Comparison of ENCODE assay signal across 14 cellular contexts in the genomic region with DNA sequence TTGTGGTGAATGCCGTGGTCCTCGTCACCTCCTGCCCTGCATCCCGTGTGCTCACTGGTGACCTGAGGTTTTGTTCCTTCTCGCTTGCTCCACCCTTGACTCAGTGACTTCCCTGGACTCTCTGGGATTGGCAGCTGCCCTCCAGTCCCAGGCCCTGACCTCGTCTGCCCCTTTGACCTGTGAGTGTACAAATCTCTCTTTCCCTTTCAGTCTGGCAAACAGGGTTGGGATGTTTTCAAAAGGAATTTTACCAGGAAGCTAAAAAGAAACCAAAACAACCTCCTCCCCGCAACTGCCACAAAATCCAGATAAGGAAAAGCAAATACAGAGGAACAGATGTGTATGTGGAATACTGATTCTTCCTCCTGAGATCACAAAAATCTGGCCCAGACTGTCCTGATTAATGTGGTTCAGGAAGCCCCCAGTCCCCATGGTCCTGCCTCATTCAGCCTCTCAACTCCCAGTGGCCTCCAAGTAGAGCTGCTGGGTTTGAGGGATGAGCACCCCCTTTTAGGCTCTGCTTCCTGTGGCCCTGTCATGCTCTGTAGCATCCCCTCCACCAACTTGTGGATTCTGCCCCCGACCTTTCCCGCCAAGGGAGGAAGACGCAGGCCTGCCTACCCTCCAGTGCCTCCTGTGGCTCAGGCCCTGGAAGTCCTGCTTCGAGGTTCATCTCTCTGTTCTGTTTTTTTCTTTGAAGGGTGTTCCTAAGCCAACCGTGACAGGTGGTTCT. TPM values are rescaled to one million over a fixed set of nuclear protein-coding genes. Genes with fewer than 3 reads are reported as not detected.
DNase-seq lines count a peak whose midpoint lies in the region; TF ChIP-seq lines count a peak whose summit lies in the region.
"Had no signal": no experiment of that assay in that cellular context is flagged by ENCODE, and none has a peak within 500 bp of the region (broad histone marks: within the 10 kb centered on the region; RNA-seq: fewer than 3 reads in every experiment).

No MANE protein-coding gene starts in this region.

- no peaks in the 10 kb centered on the region for H3K9me3 Mint-ChIP-seq in chondrocyte (ENCODE audit: low read depth)
- H3K9me3 Mint-ChIP-seq: CD4-positive, alpha-beta T cell had no signal

- H3K79me2 ChIP-seq in MM.1S (ENCODE audit: low read length) = no peaks in the 10 kb centered on the region
- no peaks in the 10 kb centered on the region for H3K79me2 ChIP-seq in Karpas-422 (ENCODE audit: low read length)

- TF ChIP-seq CTCF in LNCaP clone FGC (IDR thresholded peaks at IDR 0.05; ENCODE audit: control insufficient read depth, extremely low read depth, insufficient read depth) (no peak), chondrocyte (IDR thresholded peaks at IDR 0.05) (no peak), spleen (IDR thresholded peaks at IDR 0.05 in 8 of 11, conservative IDR thresholded peaks at IDR 0.05 in 3 of 11) (no peak), MM.1S (IDR thresholded peaks at IDR 0.05; ENCODE audit: low read length) (no peak)

- no peaks in the 10 kb centered on the region for H4K20me1 ChIP-seq in MM.1S (ENCODE audit: insufficient read depth, low read length)
- no peaks in the 10 kb centered on the region for H4K20me1 ChIP-seq in Karpas-422 (ENCODE audit: insufficient read depth, low read depth, low read length)

- H3K9me3 ChIP-seq in spleen (no peaks in the 10 kb centered on the region), MM.1S (replicated peaks; ENCODE audit: insufficient read depth, low read length) (no peaks in the 10 kb centered on the region), Karpas-422 (ENCODE audit: low read length) (no peaks in the 10 kb centered on the region)
- H3K9me3 ChIP-seq: breast epithelium, neutrophil had no signal

- H3K27me3 Mint-ChIP-seq in chondrocyte (ENCODE audit: low read depth) = no peaks in the 10 kb centered on the region

- no peak overlapping the region for H3K4me3 ChIP-seq in LNCaP clone FGC (ENCODE audit: low read depth, low read length)
- H3K4me3 ChIP-seq in spleen = no peak overlapping the region
- H3K4me3 ChIP-seq in MM.1S (ENCODE audit: low read length) = no peak overlapping the region
- no peak overlapping the region for H3K4me3 ChIP-seq in Karpas-422 (ENCODE audit: low read length)
- H3K4me3 ChIP-seq: breast epithelium had no signal

- H3K27me3 ChIP-seq in spleen (replicated peaks in 1 of 7) (peaks cover 0 to 23% (median 0%) of the 10 kb centered on the region in 7 donors), MM.1S (replicated peaks; ENCODE audit: insufficient read depth, low read length) (peaks cover under 1% of the 10 kb centered on the region; the same call in 1 of the 2 replicates), Karpas-422 (ENCODE audit: low read length) (no peaks in the 10 kb centered on the region)
- H3K27me3 ChIP-seq: breast epithelium had no signal

- peak overlapping the region in 7 of 8 donors; percentile 65 to 80 (median 76) for H3K27ac ChIP-seq in spleen
- H3K27ac ChIP-seq in MM.1S (ENCODE audit: low read length) = no peak overlapping the region
- H3K27ac ChIP-seq in Karpas-422 (ENCODE audit: low read length) = no peak overlapping the region
- H3K27ac ChIP-seq: neutrophil had no signal

- H3K4me2 ChIP-seq in MM.1S (ENCODE audit: low read depth, low read length) (no peak overlapping the region), Karpas-422 (ENCODE audit: low read depth, low read length, poor library complexity, severe bottlenecking) (no peak overlapping the region)

- no peaks in the 10 kb centered on the region for H3F3A ChIP-seq in MM.1S (ENCODE audit: insufficient read depth, low read length)

- peak; percentile 80 for DNase-seq in LNCaP clone FGC (ENCODE audit: low read depth)
- DNase-seq in chondrocyte (ENCODE audit: low spot score) = no peak
- DNase-seq in iris pigment epithelial cell (ENCODE audit: low read depth) = peak; percentile 23
- no peak for DNase-seq in spleen
- no peak for DNase-seq in MM.1S
- no peak for DNase-seq in NCI-H526 treated with DMSO at 0.1 percent for 48 hours (lab: John Stamatoyannopoulos, UW)
- no peak for DNase-seq in activated CD4-positive, CD25-positive, alpha-beta regulatory T cell treated with anti-CD3 and anti-CD28 coated beads, Interleukin-2, amount 50 U/mL, for 72 hours
- no peak for DNase-seq in Karpas-422
- DNase-seq: CD4-positive, alpha-beta T cell; NCI-H748 treated with DMSO at 0.1 percent for 48 hours; SHP77 treated with DMSO at 0.1 percent for 48 hours had no signal

- H3K36me3 Mint-ChIP-seq in chondrocyte (ENCODE audit: low read depth) = no peaks in the 10 kb centered on the region

- peak overlapping the region; percentile 41 for H3K27ac Mint-ChIP-seq in chondrocyte (ENCODE audit: unreplicated experiment)
- H3K27ac Mint-ChIP-seq: CD4-positive, alpha-beta T cell had no signal

- H3K9ac ChIP-seq in MM.1S (ENCODE audit: low read length) (no peak overlapping the region), Karpas-422 (ENCODE audit: low read length) (no peak overlapping the region)

- 49 to 60% (median 53%) methylated on average over 11 of the region's 11 CpGs for WGBS in spleen, 5 donors

- intact Hi-C loops in spleen (cut with DNase I; ENCODE audit: low total_unique reads) = no loop called here

- H2AFZ ChIP-seq in MM.1S (ENCODE audit: low read length) (no peak overlapping the region), Karpas-422 (ENCODE audit: low read length) (no peak overlapping the region)

- peaks cover 13 to 88% (median 55%) of the 10 kb centered on the region in 6 donors for H3K4me1 ChIP-seq in spleen
- H3K4me1 ChIP-seq in MM.1S (ENCODE audit: low read length) = no peaks in the 10 kb centered on the region
- H3K4me1 ChIP-seq in Karpas-422 (ENCODE audit: low read length) = no peaks in the 10 kb centered on the region
- H3K4me1 ChIP-seq: breast epithelium had no signal

- H3K9me2 ChIP-seq in MM.1S (replicated peaks; ENCODE audit: insufficient read depth, low read length) (no peaks in the 10 kb centered on the region), Karpas-422 (replicated peaks; ENCODE audit: insufficient read depth, low read length) (no peaks in the 10 kb centered on the region)

- H3K4me3 Mint-ChIP-seq in chondrocyte (ENCODE audit: unreplicated experiment) = no peak overlapping the region
- H3K4me3 Mint-ChIP-seq: CD4-positive, alpha-beta T cell had no signal

- peaks cover 16% of the 10 kb centered on the region for H3K4me1 Mint-ChIP-seq in chondrocyte (ENCODE audit: low read depth)

- H3K36me3 ChIP-seq in spleen = peaks cover 0 to 21% (median 0%) of the 10 kb centered on the region in 6 donors
- no peaks in the 10 kb centered on the region for H3K36me3 ChIP-seq in MM.1S (replicated peaks; ENCODE audit: insufficient read depth, low read length)
- H3K36me3 ChIP-seq in Karpas-422 (ENCODE audit: insufficient read depth, low read length) = no peaks in the 10 kb centered on the region
- H3K36me3 ChIP-seq: breast epithelium, neutrophil had no signal

- TF ChIP-seq POLR2A in spleen (IDR thresholded peaks at IDR 0.05) = no peak

RNA-seq across cellular contexts. Expression of gene ROBO4, which starts 15.2 kb away (rescaled TPM):
- total RNA-seq in chondrocyte = not detected in 3 replicates
- total RNA-seq in spleen = 100 to 1,000 TPM in 6 of 7 donors, 10 to 100 TPM in 1; 96.9 to 246 (median 147) TPM
- 10 to 100 TPM in 2 of 3 donors, 1 to 10 TPM in 1; 6.7 to 53.2 (median 24.9) TPM for polyA plus RNA-seq in spleen
- total RNA-seq in Karpas-422 (2014; rRNA removed; shearing (Covaris generic); ENCODE audit: low replicate concordance) = not detected in 2 replicates
- total RNA-seq: CD4-positive, alpha-beta T cell had no signal

RNA-seq across cellular contexts. Expression of gene ROBO3, which starts 17.3 kb away (rescaled TPM):
- 4.9 to 12.0 TPM (median 10.9 TPM) in 3 replicates for total RNA-seq in chondrocyte
- total RNA-seq in spleen = 10 to 100 TPM; 13.2 to 35.0 (median 25.0) TPM
- 10 to 100 TPM; 15.5 to 43.2 (median 25.9) TPM for polyA plus RNA-seq in spleen
- 6.6 and 13.8 TPM in 2 replicates for total RNA-seq in Karpas-422 (2014; rRNA removed; shearing (Covaris generic); ENCODE audit: low replicate concordance)

RNA-seq across cellular contexts. Expression of gene HEPN1, which starts 36.5 kb away (rescaled TPM):
- total RNA-seq in chondrocyte (not detected in 3 replicates), spleen (under 1 TPM in 1 of 7 donors, not detected in 6; 0.25 TPM)
- not detected for polyA plus RNA-seq in spleen
- not detected in 2 replicates for total RNA-seq in Karpas-422 (2014; rRNA removed; shearing (Covaris generic); ENCODE audit: low replicate concordance)
- total RNA-seq: breast epithelium; CD4-positive, alpha-beta T cell had no signal
- polyA plus RNA-seq: keratinocyte had no signal

RNA-seq across cellular contexts. Expression of gene HEPACAM, which starts 53.3 kb away (rescaled TPM):
- total RNA-seq in chondrocyte = not detected in 3 replicates
- total RNA-seq in spleen = 1 to 10 TPM in 1 of 7 donors, not detected in 6; 2.7 TPM
- polyA plus RNA-seq in spleen = under 1 TPM; 0.04 to 0.38 (median 0.22) TPM
- not detected in 2 replicates for total RNA-seq in Karpas-422 (2014; rRNA removed; shearing (Covaris generic); ENCODE audit: low replicate concordance)
- total RNA-seq: CD4-positive, alpha-beta T cell had no signal
- polyA plus RNA-seq: keratinocyte had no signal

Comparison
In these comparisons a context has a peak if more than half of its experiments do, and no peak if none do; other contexts are left out.
1. DNase-seq: peak in LNCaP clone FGC (single experiment) and iris pigment epithelial cell (single experiment); none in chondrocyte (single experiment), spleen (single experiment), MM.1S (single experiment), NCI-H526 treated with DMSO at 0.1 percent for 48 hours (single experiment), activated CD4-positive, CD25-positive, alpha-beta regulatory T cell treated with anti-CD3 and anti-CD28 coated beads, Interleukin-2, amount 50 U/mL, for 72 hours (single experiment) and Karpas-422 (single experiment).
2. H3K27ac ChIP-seq: peak in spleen (7 of 8); none in MM.1S (single experiment) and Karpas-422 (single experiment).
3. RNA of gene ROBO4, which starts 15.2 kb away (total RNA-seq): 96.9 to 246 TPM in spleen; not detected in chondrocyte and not detected in Karpas-422; every median in the first group is over 10 times any median in the second.